In the genomic region with DNA sequence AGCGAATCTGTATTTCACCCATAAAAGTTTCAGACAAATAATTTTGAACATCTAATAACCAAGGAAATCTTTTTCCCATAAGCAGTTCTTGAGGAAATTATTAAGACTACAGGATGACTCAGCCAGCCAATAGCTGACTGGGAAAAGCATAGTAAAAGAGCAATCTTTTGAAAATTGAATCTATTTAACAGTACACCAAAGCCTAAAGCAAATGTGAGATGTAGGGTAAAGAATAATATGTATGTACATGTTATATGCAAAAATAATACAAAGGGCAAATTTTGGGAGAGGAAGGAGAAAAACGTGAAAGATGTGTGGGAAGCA, we compare ENCODE assay signal across 1 cellular context.
TF ChIP-seq lines count a peak whose summit lies in the region.

No MANE protein-coding gene starts in this region.

TF ChIP-seq in K562, 482 proteins besides CTCF, POLR2A, EP300 and RAD21:
- TF ChIP-seq, protein P1, sequence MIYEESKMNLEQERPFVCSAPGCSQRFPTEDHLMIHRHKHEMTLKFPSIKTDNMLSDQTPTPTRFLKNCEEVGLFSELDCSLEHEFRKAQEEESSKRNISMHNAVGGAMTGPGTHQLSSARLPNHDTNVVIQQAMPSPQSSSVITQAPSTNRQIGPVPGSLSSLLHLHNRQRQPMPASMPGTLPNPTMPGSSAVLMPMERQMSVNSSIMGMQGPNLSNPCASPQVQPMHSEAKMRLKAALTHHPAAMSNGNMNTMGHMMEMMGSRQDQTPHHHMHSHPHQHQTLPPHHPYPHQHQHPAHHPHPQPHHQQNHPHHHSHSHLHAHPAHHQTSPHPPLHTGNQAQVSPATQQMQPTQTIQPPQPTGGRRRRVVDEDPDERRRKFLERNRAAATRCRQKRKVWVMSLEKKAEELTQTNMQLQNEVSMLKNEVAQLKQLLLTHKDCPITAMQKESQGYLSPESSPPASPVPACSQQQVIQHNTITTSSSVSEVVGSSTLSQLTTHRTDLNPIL (CRISPR knock-in tag; IDR thresholded peaks at IDR 0.05) = no peak
- TF ChIP-seq FOS (IDR thresholded peaks at IDR 0.05; ENCODE audit: extremely low read depth, insufficient read length) (no peak), HNRNPLL (IDR thresholded peaks at IDR 0.05; ENCODE audit: low read depth, low read length, poor library complexity, severe bottlenecking) (no peak)
- TF ChIP-seq, protein P2, sequence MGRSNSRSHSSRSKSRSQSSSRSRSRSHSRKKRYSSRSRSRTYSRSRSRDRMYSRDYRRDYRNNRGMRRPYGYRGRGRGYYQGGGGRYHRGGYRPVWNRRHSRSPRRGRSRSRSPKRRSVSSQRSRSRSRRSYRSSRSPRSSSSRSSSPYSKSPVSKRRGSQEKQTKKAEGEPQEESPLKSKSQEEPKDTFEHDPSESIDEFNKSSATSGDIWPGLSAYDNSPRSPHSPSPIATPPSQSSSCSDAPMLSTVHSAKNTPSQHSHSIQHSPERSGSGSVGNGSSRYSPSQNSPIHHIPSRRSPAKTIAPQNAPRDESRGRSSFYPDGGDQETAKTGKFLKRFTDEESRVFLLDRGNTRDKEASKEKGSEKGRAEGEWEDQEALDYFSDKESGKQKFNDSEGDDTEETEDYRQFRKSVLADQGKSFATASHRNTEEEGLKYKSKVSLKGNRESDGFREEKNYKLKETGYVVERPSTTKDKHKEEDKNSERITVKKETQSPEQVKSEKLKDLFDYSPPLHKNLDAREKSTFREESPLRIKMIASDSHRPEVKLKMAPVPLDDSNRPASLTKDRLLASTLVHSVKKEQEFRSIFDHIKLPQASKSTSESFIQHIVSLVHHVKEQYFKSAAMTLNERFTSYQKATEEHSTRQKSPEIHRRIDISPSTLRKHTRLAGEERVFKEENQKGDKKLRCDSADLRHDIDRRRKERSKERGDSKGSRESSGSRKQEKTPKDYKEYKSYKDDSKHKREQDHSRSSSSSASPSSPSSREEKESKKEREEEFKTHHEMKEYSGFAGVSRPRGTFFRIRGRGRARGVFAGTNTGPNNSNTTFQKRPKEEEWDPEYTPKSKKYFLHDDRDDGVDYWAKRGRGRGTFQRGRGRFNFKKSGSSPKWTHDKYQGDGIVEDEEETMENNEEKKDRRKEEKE (IDR thresholded peaks at IDR 0.05; ENCODE audit: borderline replicate concordance in 1 of 2, control insufficient read depth in 1 of 2, low read depth in 2 of 2, low read length in 1 of 2) = no peak
